Comparison of ENCODE assay signal across 1 cellular context in genomic region chr2:161139098-161139987, GRCh38.
A peak's percentile ranks its signal among the peaks of the same experiment; 100 is the strongest.
TF ChIP-seq lines count a peak whose summit lies in the region.

No MANE protein-coding gene starts in this region.

TF ChIP-seq in GM12878, 131 proteins besides CTCF, POLR2A, EP300 and RAD21 (continued from another document and continues in another):
- TF ChIP-seq RELB (IDR thresholded peaks at IDR 0.05; ENCODE audit: low read depth) (peak; percentile 72), BMI1 (IDR thresholded peaks at IDR 0.05; ENCODE audit: borderline replicate concordance) (0 out of 2 replicates have a peak, but pooled peaks have one; percentile 28), POLR2AphosphoS5 (IDR thresholded peaks at IDR 0.05; ENCODE audit: low read length) (peak; percentile 38; the same call in 1 of the 2 replicates), GATAD2B (conservative IDR thresholded peaks at IDR 0.05; ENCODE audit: low read depth) (0 out of 2 replicates have a peak, but pooled peaks have one; percentile 23), CBX5 (IDR thresholded peaks at IDR 0.05; ENCODE audit: low read depth) (no peak), MEF2A (IDR thresholded peaks at IDR 0.05; ENCODE audit: insufficient read depth, low read depth, low read length) (no peak), SUZ12 (IDR thresholded peaks at IDR 0.05; ENCODE audit: unreplicated experiment) (no peak), TBL1XR1 (IDR thresholded peaks at IDR 0.05; ENCODE audit: low read depth, low read length) (no peak), NBN (IDR thresholded peaks at IDR 0.05) (no peak), IRF4 (IDR thresholded peaks at IDR 0.05; ENCODE audit: low read depth, low read length) (no peak; the same call in 1 of the 2 replicates), PRDM15 (CRISPR knock-in tag; IDR thresholded peaks at IDR 0.05) (no peak), SKIL (IDR thresholded peaks at IDR 0.05; ENCODE audit: low read depth, poor library complexity, severe bottlenecking) (peak; percentile 27), RAD51 (IDR thresholded peaks at IDR 0.05) (no peak), RFX5 (IDR thresholded peaks at IDR 0.05; ENCODE audit: low read depth, low read length) (no peak), ZNF217 (IDR thresholded peaks at IDR 0.05) (no peak), POU2F2 (IDR thresholded peaks at IDR 0.05; ENCODE audit: borderline replicate concordance, low read depth, low read length) (no peak), ZSCAN29 (IDR thresholded peaks at IDR 0.05) (no peak), SREBF1 (IDR thresholded peaks at IDR 0.05; ENCODE audit: low read length) (no peak), CUX1 (IDR thresholded peaks at IDR 0.05; ENCODE audit: insufficient replicate concordance, low read depth, low read length) (no peak), JUNB (IDR thresholded peaks at IDR 0.05) (peak; percentile 77), MLLT1 (IDR thresholded peaks at IDR 0.05) (0 out of 2 replicates have a peak, but pooled peaks have one; percentile 9), SMAD1 (IDR thresholded peaks at IDR 0.05; ENCODE audit: low read depth, partially characterized antibody) (no peak), ATF7 (IDR thresholded peaks at IDR 0.05; ENCODE audit: low read depth) (no peak), MTA3 (IDR thresholded peaks at IDR 0.05; ENCODE audit: borderline replicate concordance, low read length) (no peak), CBFB (IDR thresholded peaks at IDR 0.05; ENCODE audit: low read depth) (peak; percentile 79), HDGF (IDR thresholded peaks at IDR 0.05) (no peak), ZBTB11 (CRISPR knock-in tag; IDR thresholded peaks at IDR 0.05) (no peak), ZBED1 (IDR thresholded peaks at IDR 0.05; ENCODE audit: borderline replicate concordance) (no peak), STAT3 (IDR thresholded peaks at IDR 0.05; ENCODE audit: low read depth, low read length) (no peak), ZNF274 (IDR thresholded peaks at IDR 0.05; ENCODE audit: insufficient read depth, insufficient read length) (no peak), E2F4 (IDR thresholded peaks at IDR 0.05; ENCODE audit: low read depth, low read length) (no peak), FOXM1 (IDR thresholded peaks at IDR 0.05; ENCODE audit: low read depth, low read length) (peak; percentile 15; the same call in 1 of the 2 replicates), BCL11A (IDR thresholded peaks at IDR 0.05; ENCODE audit: low read depth, low read length) (0 out of 2 replicates have a peak, but pooled peaks have one; percentile 31), SMAD5 (IDR thresholded peaks at IDR 0.05; ENCODE audit: low read depth) (no peak), MAX (IDR thresholded peaks at IDR 0.05; ENCODE audit: low read depth, low read length) (no peak; the same call in 1 of the 2 replicates), USF1 (IDR thresholded peaks at IDR 0.05; ENCODE audit: borderline replicate concordance, extremely low read length, insufficient read depth, low read depth, low read length) (no peak), NKRF (conservative IDR thresholded peaks at IDR 0.05) (0 out of 2 replicates have a peak, but pooled peaks have one; percentile 51)
